In the genomic region with DNA sequence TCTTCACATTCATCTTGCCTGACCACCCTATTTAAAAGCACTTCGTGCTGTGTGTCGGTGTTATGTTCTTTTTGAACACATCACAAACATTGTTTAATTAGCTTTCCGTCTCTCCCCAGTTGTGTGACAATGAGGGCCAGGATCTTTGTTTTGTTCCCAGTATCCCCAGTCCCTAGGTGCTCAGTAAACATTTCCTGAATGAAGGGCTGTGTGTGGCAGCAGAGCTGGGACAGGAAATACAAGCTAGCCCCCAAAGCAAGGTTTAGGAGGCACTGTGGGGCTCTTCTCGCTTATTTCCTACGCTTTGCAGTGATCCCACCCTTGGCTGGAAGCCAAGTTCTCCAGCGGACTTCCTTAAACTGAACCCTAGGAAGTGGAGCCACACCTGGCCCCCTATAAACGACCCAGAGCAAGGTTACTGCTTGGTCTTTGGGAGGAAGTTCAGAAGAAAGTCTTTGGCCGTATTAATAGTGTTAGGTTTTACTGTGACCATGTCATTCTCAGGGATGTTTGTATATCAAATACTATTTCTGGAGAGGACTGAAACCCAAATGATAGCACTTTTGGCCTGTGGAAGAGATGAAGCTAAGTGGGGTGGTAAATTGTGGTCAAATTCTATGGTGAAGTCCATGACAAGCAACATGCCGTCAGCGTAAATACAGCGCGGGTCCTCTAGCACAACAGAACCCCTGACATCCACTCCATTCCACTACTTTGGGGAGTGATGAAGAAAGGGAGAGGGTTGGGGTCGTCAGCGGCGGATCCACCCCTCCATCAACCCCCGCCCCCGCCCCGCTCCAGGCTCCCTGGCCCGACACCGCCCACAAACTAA, we compare ENCODE assay signal across 8 cellular contexts. TPM values are rescaled to one million over a fixed set of nuclear protein-coding genes. Genes with fewer than 3 reads are reported as not detected.
DNase-seq lines count a peak whose midpoint lies in the region; ATAC-seq and TF ChIP-seq lines count a peak whose summit lies in the region.

No MANE protein-coding gene starts in this region.

- no peak for TF ChIP-seq CTCF in nephron (IDR thresholded peaks at IDR 0.05; ENCODE audit: unreplicated experiment in 3 of 3)

- H3K27me3 Mint-ChIP-seq in central memory CD8-positive, alpha-beta T cell = no peaks in the 10 kb centered on the region
- H3K27me3 Mint-ChIP-seq in nephron (ENCODE audit: low read depth) = peaks cover 8% of the 10 kb centered on the region

- H3K4me1 ChIP-seq in BLaER1 (peaks cover 35% of the 10 kb centered on the region), HUES64 (ENCODE audit: insufficient read depth, low read length) (peaks cover 26% of the 10 kb centered on the region)

- peak overlapping the region; percentile 81 for H3K4me3 Mint-ChIP-seq in central memory CD8-positive, alpha-beta T cell
- peak overlapping the region; percentile 77 to 85 (median 82) for H3K4me3 Mint-ChIP-seq in nephron

- H3K4me2 ChIP-seq in BLaER1 = peak overlapping the region; percentile 97

- peak; percentile 21 for ATAC-seq in central memory CD8-positive, alpha-beta T cell (replicated peaks; ENCODE audit: extremely low read depth, poor library complexity, severe bottlenecking)
- no peak for ATAC-seq in GM21737 (IDR thresholded peaks at IDR 0.05; ENCODE audit: unreplicated experiment)

- 42% methylated on average over 13 of the region's 20 CpGs for WGBS in HUES64

- H3K36me3 Mint-ChIP-seq in central memory CD8-positive, alpha-beta T cell (ENCODE audit: insufficient read depth) = peaks cover 8% of the 10 kb centered on the region
- H3K36me3 Mint-ChIP-seq in nephron (ENCODE audit: low read depth) = peaks cover 10% of the 10 kb centered on the region

- peaks cover 41% of the 10 kb centered on the region for H3K4me1 Mint-ChIP-seq in central memory CD8-positive, alpha-beta T cell
- H3K4me1 Mint-ChIP-seq in nephron = peaks cover 40% of the 10 kb centered on the region

- H3K27ac Mint-ChIP-seq in central memory CD8-positive, alpha-beta T cell (ENCODE audit: low read depth) = peak overlapping the region; percentile 19
- H3K27ac Mint-ChIP-seq in nephron = peak overlapping the region in 2 of 3 experiments; percentile 18 to 53

- H3K27ac ChIP-seq in BLaER1 (no peak overlapping the region), HUES64 (ENCODE audit: low read depth, low read length) (no peak overlapping the region)

- no peaks in the 10 kb centered on the region for H3K9me3 Mint-ChIP-seq in central memory CD8-positive, alpha-beta T cell
- H3K9me3 Mint-ChIP-seq in nephron = no peaks in the 10 kb centered on the region

- H3K36me3 ChIP-seq in BLaER1 (peaks cover 15% of the 10 kb centered on the region), HUES64 (ENCODE audit: insufficient read depth, low read length) (peaks cover 5% of the 10 kb centered on the region)

- no peak for DNase-seq in central memory CD8-positive, alpha-beta T cell (ENCODE audit: low spot score in 2 of 2)
- DNase-seq in GM03348 (ENCODE audit: low spot score) (no peak), HK-2 (ENCODE audit: unreplicated experiment) (no peak), NCI-H1436 treated with DMSO at 0.1 percent for 48 hours (lab: John Stamatoyannopoulos, UW) (no peak)

- H3K4me3 ChIP-seq in BLaER1 (peak overlapping the region; percentile 82), HUES64 (ENCODE audit: low read length) (peak overlapping the region; percentile 74)

- H3K9ac ChIP-seq in BLaER1 = no peak overlapping the region; the same call in 1 of the 2 replicates
- no peak overlapping the region for H3K9ac ChIP-seq in HUES64 (ENCODE audit: low read depth, low read length)

- no peaks in the 10 kb centered on the region for H3K9me3 ChIP-seq in BLaER1
- no peaks in the 10 kb centered on the region for H3K9me3 ChIP-seq in HUES64 (ENCODE audit: insufficient read depth, low read depth, low read length)

- H3K27me3 ChIP-seq in BLaER1 (no peaks in the 10 kb centered on the region), HUES64 (ENCODE audit: insufficient read depth, low read length) (peaks cover 8% of the 10 kb centered on the region; the same call in 1 of the 2 replicates)

- H4K20me1 ChIP-seq in BLaER1 = peaks cover 5% of the 10 kb centered on the region

RNA-seq across cellular contexts. Expression of gene FANCE, which starts 0.6 kb away (rescaled TPM):
- polyA plus RNA-seq in HUES64 (2013, experiment 1 of 2) = 8.7 TPM
- polyA plus RNA-seq in HUES64 (2013, experiment 2 of 2) = 10.3 TPM

RNA-seq across cellular contexts. Expression of gene RPL10A, which starts 16.6 kb away (rescaled TPM):
- 1,734 TPM for polyA plus RNA-seq in HUES64 (2013, experiment 1 of 2)
- polyA plus RNA-seq in HUES64 (2013, experiment 2 of 2) = 1,847 TPM

RNA-seq across cellular contexts. Expression of gene TEAD3, which starts 45.3 kb away (rescaled TPM):
- 15.5 TPM for polyA plus RNA-seq in HUES64 (2013, experiment 1 of 2)
- 18.1 TPM for polyA plus RNA-seq in HUES64 (2013, experiment 2 of 2)
